In the genomic region with DNA sequence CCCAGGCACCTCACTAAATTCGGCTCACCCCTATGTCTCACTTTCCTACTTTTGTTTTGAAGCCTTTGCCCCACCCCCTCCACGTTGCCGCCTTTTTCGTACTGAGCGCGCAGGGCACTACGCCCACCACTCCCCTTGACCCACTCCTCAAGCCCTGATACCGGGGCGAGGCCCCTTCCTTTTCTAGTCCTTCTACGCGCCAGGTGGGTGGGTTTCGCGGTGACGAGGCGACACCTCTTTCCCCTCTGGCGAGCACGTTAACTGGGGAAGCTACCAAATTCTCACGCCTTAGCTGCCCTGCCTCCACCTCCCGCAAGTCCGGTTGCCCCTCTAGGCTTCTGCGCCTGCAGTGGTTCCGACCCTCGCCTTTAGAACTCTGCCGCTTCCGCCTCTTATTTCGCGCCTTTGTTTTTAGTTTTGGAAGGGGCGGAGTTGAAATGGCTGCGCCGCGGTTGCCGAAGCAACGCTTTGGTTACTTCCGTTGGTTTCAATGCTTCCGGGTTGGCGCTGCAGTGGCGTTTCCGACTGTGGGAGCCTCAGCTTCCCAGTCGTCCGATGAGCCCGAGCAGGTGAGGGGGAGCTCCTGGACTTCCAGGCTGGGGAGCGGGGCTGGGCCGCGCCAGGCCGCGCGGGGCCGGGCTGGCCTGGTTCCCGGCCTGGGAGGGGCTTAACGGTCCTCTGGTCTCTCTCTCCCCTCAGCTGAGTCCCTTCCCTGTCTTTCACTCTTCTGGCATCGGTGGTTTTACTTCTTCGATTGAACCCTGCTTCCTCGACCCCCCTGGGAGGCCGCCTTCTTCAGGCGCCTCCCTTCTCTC, we compare ENCODE assay signal across 8 cellular contexts. TPM values are rescaled to one million over a fixed set of nuclear protein-coding genes. Genes with fewer than 3 reads are reported as not detected.
DNase-seq lines count a peak whose midpoint lies in the region; TF ChIP-seq lines count a peak whose summit lies in the region.

A gene with protein sequence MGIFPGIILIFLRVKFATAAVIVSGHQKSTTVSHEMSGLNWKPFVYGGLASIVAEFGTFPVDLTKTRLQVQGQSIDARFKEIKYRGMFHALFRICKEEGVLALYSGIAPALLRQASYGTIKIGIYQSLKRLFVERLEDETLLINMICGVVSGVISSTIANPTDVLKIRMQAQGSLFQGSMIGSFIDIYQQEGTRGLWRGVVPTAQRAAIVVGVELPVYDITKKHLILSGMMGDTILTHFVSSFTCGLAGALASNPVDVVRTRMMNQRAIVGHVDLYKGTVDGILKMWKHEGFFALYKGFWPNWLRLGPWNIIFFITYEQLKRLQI (plus strand): TSS at position 512 of the 815 bp plus-strand sequence. CDS start 360 bp downstream, outside the sequence.

- H2AFZ ChIP-seq in SK-N-SH (ENCODE audit: low read depth), result peak within 1 kb of the TSS; percentile 97

- DNase-seq in GM10248 (ENCODE audit: extremely low spot score), result peak; percentile 72
- DNase-seq in HFFc6, result peak; percentile 61
- peak; percentile 82 for DNase-seq in NAMALWA (ENCODE audit: low spot score)
- peak; percentile 74 for DNase-seq in SK-N-SH
- peak; percentile 83 for DNase-seq in activated naive CD4-positive, alpha-beta T cell treated with anti-CD3 and anti-CD28 coated beads, Interleukin-2, amount 10 ng/mL, durations not matched to agents 7 days and 5 days
- peak; percentile 78 for DNase-seq in glomerular visceral epithelial cell (ENCODE audit: extremely low spot score)
- DNase-seq in osteocyte (ENCODE audit: extremely low spot score, unreplicated experiment), result peak; percentile 86
- peak; percentile 80 to 82 for DNase-seq in thyroid gland

- peaks cover 1% of the 10 kb centered on the region; the same call in 1 of the 2 replicates for H3K27me3 Mint-ChIP-seq in HFFc6 (ENCODE audit: insufficient read depth)
- H3K27me3 Mint-ChIP-seq in activated naive CD4-positive, alpha-beta T cell treated with anti-CD3 and anti-CD28 coated beads, Interleukin-2, amount 10 ng/mL, durations not matched to agents 7 days and 5 days, result no peaks in the 10 kb centered on the region
- no peaks in the 10 kb centered on the region for H3K27me3 Mint-ChIP-seq in osteocyte (ENCODE audit: unreplicated experiment)

- H3K27ac Mint-ChIP-seq in HFFc6, result peak within 1 kb of the TSS; percentile 89
- peak within 1 kb of the TSS; percentile 92 for H3K27ac Mint-ChIP-seq in activated naive CD4-positive, alpha-beta T cell treated with anti-CD3 and anti-CD28 coated beads, Interleukin-2, amount 10 ng/mL, durations not matched to agents 7 days and 5 days
- peak within 1 kb of the TSS; percentile 71 for H3K27ac Mint-ChIP-seq in osteocyte (ENCODE audit: unreplicated experiment)

- H3K4me1 Mint-ChIP-seq in HFFc6 (ENCODE audit: low read depth), result peaks cover 26% of the 10 kb centered on the region
- peaks cover 21% of the 10 kb centered on the region for H3K4me1 Mint-ChIP-seq in activated naive CD4-positive, alpha-beta T cell treated with anti-CD3 and anti-CD28 coated beads, Interleukin-2, amount 10 ng/mL, durations not matched to agents 7 days and 5 days
- peaks cover 11% of the 10 kb centered on the region for H3K4me1 Mint-ChIP-seq in osteocyte (ENCODE audit: unreplicated experiment)

- no peak for TF ChIP-seq RAD21 in SK-N-SH (IDR thresholded peaks at IDR 0.05; ENCODE audit: low read length)

- POLR2A ChIA-PET in GM10248 (lab: Yijun Ruan, JAX), result no interaction called here
- POLR2A ChIA-PET in SK-N-SH (lab: Yijun Ruan, JAX), result interaction anchor here (0.6 kb wide), 1 partner anchor 38 kb away, joined by 3 read pairs; no protein-coding TSS in a partner anchor

- peaks cover 3% of the 10 kb centered on the region; the same call in 1 of the 2 replicates for H3K79me2 ChIP-seq in SK-N-SH (ENCODE audit: insufficient read depth)

- 27% methylated on average over 49 of the region's 55 CpGs for WGBS in SK-N-SH (ENCODE audit: low lambda C conversion rate)
- WGBS in thyroid gland, 2 donors, result 1% methylated on average over 28 to 46 of the region's 55 CpGs

- H3K9me3 ChIP-seq in SK-N-SH, result no peaks in the 10 kb centered on the region
- H3K9me3 ChIP-seq in thyroid gland, result no peaks in the 10 kb centered on the region

- H3K27ac ChIP-seq in SK-N-SH (ENCODE audit: low read depth in 2 of 2, low read length in 1 of 2) (peak within 1 kb of the TSS; percentile 30 to 53; a peak in 3 of 4 replicates), thyroid gland (peak within 1 kb of the TSS in 1 of 3 donors; percentile 13)

- H3K4me2 ChIP-seq in SK-N-SH, result peak within 1 kb of the TSS; percentile 76

- no peak for TF ChIP-seq CTCF in GM10248 (IDR thresholded peaks at IDR 0.05; ENCODE audit: control extremely low read depth, extremely low read depth, low read depth, missing control alignments)
- no peak for TF ChIP-seq CTCF in HFFc6 (IDR thresholded peaks at IDR 0.05)
- no peak for TF ChIP-seq CTCF in SK-N-SH (IDR thresholded peaks at IDR 0.05)
- no peak for TF ChIP-seq CTCF in osteocyte (IDR thresholded peaks at IDR 0.05)
- TF ChIP-seq CTCF in thyroid gland (IDR thresholded peaks at IDR 0.05), result no peak

- intact Hi-C loops in thyroid gland (cut with DNase I), result no loop called here

- CTCF ChIA-PET in GM10248 (lab: Yijun Ruan, JAX), result no interaction called here
- CTCF ChIA-PET in SK-N-SH (lab: Yijun Ruan, JAX), result interaction anchor here (1.8 to 2.0 kb wide), 2 partner anchors 9 to 577 kb away, joined by 5 to 6 read pairs; no protein-coding TSS in a partner anchor
- CTCF ChIA-PET in activated naive CD4-positive, alpha-beta T cell treated with anti-CD3 and anti-CD28 coated beads, Interleukin-2, amount 10 ng/mL, durations not matched to agents 7 days and 5 days (lab: Charles Lee), result interaction anchor here (1.2 kb wide), 1 partner anchor 9 kb away, joined by 3 read pairs; no protein-coding TSS in a partner anchor

- peak within 1 kb of the TSS; percentile 95 for H3K4me3 Mint-ChIP-seq in HFFc6
- H3K4me3 Mint-ChIP-seq in activated naive CD4-positive, alpha-beta T cell treated with anti-CD3 and anti-CD28 coated beads, Interleukin-2, amount 10 ng/mL, durations not matched to agents 7 days and 5 days, result peak within 1 kb of the TSS; percentile 89
- peak within 1 kb of the TSS; percentile 92 for H3K4me3 Mint-ChIP-seq in osteocyte (ENCODE audit: unreplicated experiment)

- no peaks in the 10 kb centered on the region for H3F3A ChIP-seq in SK-N-SH (replicated peaks; ENCODE audit: insufficient read depth)

- no peaks in the 10 kb centered on the region for H3K9me2 ChIP-seq in SK-N-SH

- no peak for TF ChIP-seq EP300 in SK-N-SH (IDR thresholded peaks at IDR 0.05; ENCODE audit: borderline replicate concordance in 1 of 2, low read depth in 1 of 2, low read length in 1 of 2)

- H3K36me3 Mint-ChIP-seq in HFFc6 (ENCODE audit: low read depth) (0 out of 2 replicates have a peak, but pooled peaks cover 2% of the 10 kb centered on the region), osteocyte (ENCODE audit: unreplicated experiment) (no peaks in the 10 kb centered on the region)
- no peaks in the 10 kb centered on the region for H3K36me3 Mint-ChIP-seq in activated naive CD4-positive, alpha-beta T cell treated with anti-CD3 and anti-CD28 coated beads, Interleukin-2, amount 10 ng/mL, durations not matched to agents 7 days and 5 days

- H3K4me3 ChIP-seq in SK-N-SH (ENCODE audit: low read depth in 2 of 2, low read length in 1 of 2) (peak within 1 kb of the TSS; percentile 67 to 71), thyroid gland (replicated peaks in 1 of 3) (peak within 1 kb of the TSS; percentile 20 to 60 (median 35))

- H3K9me3 Mint-ChIP-seq in HFFc6, result no peaks in the 10 kb centered on the region
- no peaks in the 10 kb centered on the region for H3K9me3 Mint-ChIP-seq in activated naive CD4-positive, alpha-beta T cell treated with anti-CD3 and anti-CD28 coated beads, Interleukin-2, amount 10 ng/mL, durations not matched to agents 7 days and 5 days
- H3K9me3 Mint-ChIP-seq in osteocyte (ENCODE audit: unreplicated experiment), result no peaks in the 10 kb centered on the region

- no peaks in the 10 kb centered on the region; the same call in 1 of the 2 replicates for H3K27me3 ChIP-seq in SK-N-SH (ENCODE audit: insufficient read depth)
- H3K27me3 ChIP-seq in thyroid gland, result no peaks in the 10 kb centered on the region

- no peaks in the 10 kb centered on the region for H4K20me1 ChIP-seq in SK-N-SH (ENCODE audit: insufficient read depth)

- peak within 1 kb of the TSS; percentile 79 for H3K9ac ChIP-seq in SK-N-SH

- peak in 1 of 2 donors; percentile 59 for TF ChIP-seq POLR2A in thyroid gland (IDR thresholded peaks at IDR 0.05)

- H3K4me1 ChIP-seq in SK-N-SH (ENCODE audit: control insufficient read depth in 1 of 2, insufficient read depth in 2 of 2, low read depth in 1 of 2, low read length in 1 of 2), result no peaks in the 10 kb centered on the region; a peak in 1 of 4 replicates
- no peaks in the 10 kb centered on the region for H3K4me1 ChIP-seq in thyroid gland

- H3K36me3 ChIP-seq in SK-N-SH (replicated peaks in 1 of 2; ENCODE audit: control insufficient read depth in 1 of 2, insufficient read depth in 2 of 2, low read length in 1 of 2) (no peaks in the 10 kb centered on the region), thyroid gland (no peaks in the 10 kb centered on the region)

TF ChIP-seq in SK-N-SH, 30 proteins besides CTCF, POLR2A, EP300 and RAD21 (continues in another document):
- no peak for TF ChIP-seq SMC3 (IDR thresholded peaks at IDR 0.05; ENCODE audit: low read depth, low read length)
- TF ChIP-seq, protein P1, sequence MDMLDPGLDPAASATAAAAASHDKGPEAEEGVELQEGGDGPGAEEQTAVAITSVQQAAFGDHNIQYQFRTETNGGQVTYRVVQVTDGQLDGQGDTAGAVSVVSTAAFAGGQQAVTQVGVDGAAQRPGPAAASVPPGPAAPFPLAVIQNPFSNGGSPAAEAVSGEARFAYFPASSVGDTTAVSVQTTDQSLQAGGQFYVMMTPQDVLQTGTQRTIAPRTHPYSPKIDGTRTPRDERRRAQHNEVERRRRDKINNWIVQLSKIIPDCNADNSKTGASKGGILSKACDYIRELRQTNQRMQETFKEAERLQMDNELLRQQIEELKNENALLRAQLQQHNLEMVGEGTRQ (IDR thresholded peaks at IDR 0.05; ENCODE audit: borderline replicate concordance, low read depth, low read length), result no peak
- no peak for TF ChIP-seq RCOR1 (IDR thresholded peaks at IDR 0.05; ENCODE audit: low read length)

RNA-seq across cellular contexts. Expression of the gene that starts here (rescaled TPM):
- 10 to 100 TPM; 10.9 to 16.4 (median 13.2) TPM for total RNA-seq in HFFc6 (2021; fragmentation: NEBNext Ultra II Directional; extraction: Animal tissue kit (Norgen Biotek cat#: 25700))
- 14.0 and 21.7 TPM in 2 replicates for polyA plus RNA-seq in SK-N-SH (2012; rRNA removed)
- 17.0 and 17.3 TPM in 2 replicates for polyA plus RNA-seq in SK-N-SH (2012; cell fraction: cytosol; rRNA removed)
- 19.2 and 47.1 TPM in 2 replicates for polyA plus RNA-seq in SK-N-SH (2012; cell fraction: nucleus; rRNA removed)
- total RNA-seq in osteocyte (12.8 and 15.1 TPM in 2 replicates), thyroid gland (10 to 100 TPM in 3 of 4 donors, 1 to 10 TPM in 1; 9.7 to 22.7 (median 14.1) TPM)
